In the genomic region with DNA sequence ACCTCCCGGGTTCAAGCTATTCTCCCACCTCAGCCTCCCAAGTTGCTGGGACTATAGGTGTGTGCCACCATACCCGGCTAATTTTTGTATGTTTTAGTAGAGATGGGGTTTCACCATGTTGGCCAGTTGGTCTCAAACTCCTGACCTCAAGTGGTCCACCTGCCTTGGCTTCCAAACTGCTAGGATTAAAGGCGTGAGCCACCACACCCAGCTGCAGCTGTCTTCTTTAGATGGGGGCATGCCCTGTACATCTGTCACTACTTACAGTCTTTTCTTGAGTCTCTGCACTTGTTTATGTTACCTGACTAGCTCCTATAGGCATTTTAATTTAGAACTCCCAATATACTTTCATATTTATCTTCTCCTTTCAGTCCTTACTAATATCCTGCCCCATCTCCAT, we compare ENCODE assay signal across 1 cellular context.
TF ChIP-seq lines count a peak whose summit lies in the region.

No MANE protein-coding gene starts in this region.

TF ChIP-seq in GM23338, 12 proteins besides CTCF, POLR2A, EP300 and RAD21 (continued from another document):
- TF ChIP-seq, protein P1, sequence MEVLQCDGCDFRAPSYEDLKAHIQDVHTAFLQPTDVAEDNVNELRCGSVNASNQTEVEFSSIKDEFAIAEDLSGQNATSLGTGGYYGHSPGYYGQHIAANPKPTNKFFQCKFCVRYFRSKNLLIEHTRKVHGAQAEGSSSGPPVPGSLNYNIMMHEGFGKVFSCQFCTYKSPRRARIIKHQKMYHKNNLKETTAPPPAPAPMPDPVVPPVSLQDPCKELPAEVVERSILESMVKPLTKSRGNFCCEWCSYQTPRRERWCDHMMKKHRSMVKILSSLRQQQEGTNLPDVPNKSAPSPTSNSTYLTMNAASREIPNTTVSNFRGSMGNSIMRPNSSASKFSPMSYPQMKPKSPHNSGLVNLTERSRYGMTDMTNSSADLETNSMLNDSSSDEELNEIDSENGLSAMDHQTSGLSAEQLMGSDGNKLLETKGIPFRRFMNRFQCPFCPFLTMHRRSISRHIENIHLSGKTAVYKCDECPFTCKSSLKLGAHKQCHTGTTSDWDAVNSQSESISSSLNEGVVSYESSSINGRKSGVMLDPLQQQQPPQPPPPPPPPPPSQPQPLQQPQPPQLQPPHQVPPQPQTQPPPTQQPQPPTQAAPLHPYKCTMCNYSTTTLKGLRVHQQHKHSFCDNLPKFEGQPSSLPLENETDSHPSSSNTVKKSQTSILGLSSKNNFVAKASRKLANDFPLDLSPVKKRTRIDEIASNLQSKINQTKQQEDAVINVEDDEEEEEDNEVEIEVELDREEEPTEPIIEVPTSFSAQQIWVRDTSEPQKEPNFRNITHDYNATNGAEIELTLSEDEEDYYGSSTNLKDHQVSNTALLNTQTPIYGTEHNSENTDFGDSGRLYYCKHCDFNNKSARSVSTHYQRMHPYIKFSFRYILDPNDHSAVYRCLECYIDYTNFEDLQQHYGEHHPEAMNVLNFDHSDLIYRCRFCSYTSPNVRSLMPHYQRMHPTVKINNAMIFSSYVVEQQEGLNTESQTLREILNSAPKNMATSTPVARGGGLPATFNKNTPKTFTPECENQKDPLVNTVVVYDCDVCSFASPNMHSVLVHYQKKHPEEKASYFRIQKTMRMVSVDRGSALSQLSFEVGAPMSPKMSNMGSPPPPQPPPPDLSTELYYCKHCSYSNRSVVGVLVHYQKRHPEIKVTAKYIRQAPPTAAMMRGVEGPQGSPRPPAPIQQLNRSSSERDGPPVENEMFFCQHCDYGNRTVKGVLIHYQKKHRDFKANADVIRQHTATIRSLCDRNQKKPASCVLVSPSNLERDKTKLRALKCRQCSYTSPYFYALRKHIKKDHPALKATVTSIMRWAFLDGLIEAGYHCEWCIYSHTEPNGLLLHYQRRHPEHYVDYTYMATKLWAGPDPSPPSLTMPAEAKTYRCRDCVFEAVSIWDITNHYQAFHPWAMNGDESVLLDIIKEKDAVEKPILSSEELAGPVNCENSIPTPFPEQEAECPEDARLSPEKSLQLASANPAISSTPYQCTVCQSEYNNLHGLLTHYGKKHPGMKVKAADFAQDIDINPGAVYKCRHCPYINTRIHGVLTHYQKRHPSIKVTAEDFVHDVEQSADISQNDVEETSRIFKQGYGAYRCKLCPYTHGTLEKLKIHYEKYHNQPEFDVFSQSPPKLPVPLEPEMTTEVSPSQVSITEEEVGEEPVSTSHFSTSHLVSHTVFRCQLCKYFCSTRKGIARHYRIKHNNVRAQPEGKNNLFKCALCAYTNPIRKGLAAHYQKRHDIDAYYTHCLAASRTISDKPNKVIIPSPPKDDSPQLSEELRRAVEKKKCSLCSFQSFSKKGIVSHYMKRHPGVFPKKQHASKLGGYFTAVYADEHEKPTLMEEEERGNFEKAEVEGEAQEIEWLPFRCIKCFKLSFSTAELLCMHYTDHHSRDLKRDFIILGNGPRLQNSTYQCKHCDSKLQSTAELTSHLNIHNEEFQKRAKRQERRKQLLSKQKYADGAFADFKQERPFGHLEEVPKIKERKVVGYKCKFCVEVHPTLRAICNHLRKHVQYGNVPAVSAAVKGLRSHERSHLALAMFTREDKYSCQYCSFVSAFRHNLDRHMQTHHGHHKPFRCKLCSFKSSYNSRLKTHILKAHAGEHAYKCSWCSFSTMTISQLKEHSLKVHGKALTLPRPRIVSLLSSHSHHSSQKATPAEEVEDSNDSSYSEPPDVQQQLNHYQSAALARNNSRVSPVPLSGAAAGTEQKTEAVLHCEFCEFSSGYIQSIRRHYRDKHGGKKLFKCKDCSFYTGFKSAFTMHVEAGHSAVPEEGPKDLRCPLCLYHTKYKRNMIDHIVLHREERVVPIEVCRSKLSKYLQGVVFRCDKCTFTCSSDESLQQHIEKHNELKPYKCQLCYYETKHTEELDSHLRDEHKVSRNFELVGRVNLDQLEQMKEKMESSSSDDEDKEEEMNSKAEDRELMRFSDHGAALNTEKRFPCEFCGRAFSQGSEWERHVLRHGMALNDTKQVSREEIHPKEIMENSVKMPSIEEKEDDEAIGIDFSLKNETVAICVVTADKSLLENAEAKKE (CRISPR knock-in tag; IDR thresholded peaks at IDR 0.05) = no peak
- TF ChIP-seq ZNF114 (CRISPR knock-in tag; IDR thresholded peaks at IDR 0.05) = no peak
- TF ChIP-seq POLR2AphosphoS5 (IDR thresholded peaks at IDR 0.05; ENCODE audit: low read depth) = no peak
- TF ChIP-seq EZH2 (IDR thresholded peaks at IDR 0.05; ENCODE audit: low read depth, unreplicated experiment) = no peak
- TF ChIP-seq, protein P2, sequence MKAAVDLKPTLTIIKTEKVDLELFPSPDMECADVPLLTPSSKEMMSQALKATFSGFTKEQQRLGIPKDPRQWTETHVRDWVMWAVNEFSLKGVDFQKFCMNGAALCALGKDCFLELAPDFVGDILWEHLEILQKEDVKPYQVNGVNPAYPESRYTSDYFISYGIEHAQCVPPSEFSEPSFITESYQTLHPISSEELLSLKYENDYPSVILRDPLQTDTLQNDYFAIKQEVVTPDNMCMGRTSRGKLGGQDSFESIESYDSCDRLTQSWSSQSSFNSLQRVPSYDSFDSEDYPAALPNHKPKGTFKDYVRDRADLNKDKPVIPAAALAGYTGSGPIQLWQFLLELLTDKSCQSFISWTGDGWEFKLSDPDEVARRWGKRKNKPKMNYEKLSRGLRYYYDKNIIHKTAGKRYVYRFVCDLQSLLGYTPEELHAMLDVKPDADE (IDR thresholded peaks at IDR 0.05) = no peak
